ENCODE assay signal across 9 cellular contexts in the genomic region with DNA sequence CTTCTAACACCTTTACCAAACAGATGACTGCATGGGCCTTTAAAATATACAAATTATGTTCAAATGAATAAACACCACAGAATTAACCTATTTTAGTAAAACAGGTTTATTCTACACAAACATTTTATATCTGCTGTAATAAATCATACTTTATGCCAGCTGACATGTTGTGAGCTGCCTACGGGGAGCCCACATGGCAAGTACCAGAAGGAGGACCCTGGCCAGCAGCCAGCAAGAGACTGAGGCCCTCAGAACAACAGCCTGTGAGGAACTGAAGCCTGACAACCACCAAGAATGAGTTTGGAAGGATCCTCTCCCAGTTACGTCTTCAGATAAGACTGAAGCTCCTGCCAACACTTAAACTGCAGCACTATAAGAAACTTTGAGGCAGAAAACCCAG.
A peak's percentile ranks its signal among the peaks of the same experiment; 100 is the strongest.
DNase-seq lines count a peak whose midpoint lies in the region; ATAC-seq and TF ChIP-seq lines count a peak whose summit lies in the region.
"Had no signal": no experiment of that assay in that cellular context is flagged by ENCODE, and none has a peak within 500 bp of the region (broad histone marks: within the 10 kb centered on the region; RNA-seq: fewer than 3 reads in every experiment).

No MANE protein-coding gene starts in this region.

- no peak overlapping the region for H3K9ac ChIP-seq in SK-N-MC (ENCODE audit: insufficient read length)
- H3K9ac ChIP-seq in smooth muscle cell (ENCODE audit: low read depth): no peak overlapping the region

- 27 to 35% methylated on average over 2 of the region's 2 CpGs for WGBS in heart right ventricle, 2 donors
- WGBS in smooth muscle cell (ENCODE audit: low lambda C conversion rate): 16% methylated on average over 2 of the region's 2 CpGs

- TF ChIP-seq CTCF in heart right ventricle (IDR thresholded peaks at IDR 0.05): no peak
- TF ChIP-seq CTCF in smooth muscle cell (IDR thresholded peaks at IDR 0.05; ENCODE audit: borderline replicate concordance, insufficient read depth, poor library complexity, severe bottlenecking): no peak
- TF ChIP-seq CTCF in GM10266 (IDR thresholded peaks at IDR 0.05; ENCODE audit: control insufficient read depth, insufficient read depth, low read depth, missing control alignments): no peak

- H3K4me1 ChIP-seq in heart right ventricle (peaks cover 0 to 25% (median 0%) of the 10 kb centered on the region in 9 donors), smooth muscle cell (ENCODE audit: low read depth) (peaks cover 16% of the 10 kb centered on the region)

- H3K4me2 ChIP-seq in smooth muscle cell: peak overlapping the region; percentile 53

- peak overlapping the region; percentile 31 for H3K4me3 ChIP-seq in SK-N-MC
- no peak overlapping the region for H3K4me3 ChIP-seq in heart right ventricle
- H3K4me3 ChIP-seq in smooth muscle cell: no peak overlapping the region

- H3K79me2 ChIP-seq in smooth muscle cell (ENCODE audit: low read depth): no peaks in the 10 kb centered on the region

- DNase-seq in NCI-H1417 (lab: John Stamatoyannopoulos, UW): peak; percentile 1 to 83 (median 50)
- no peak for DNase-seq in SK-N-MC (ENCODE audit: low read depth, low spot score)
- peak; percentile 8 to 35 for DNase-seq in heart right ventricle
- DNase-seq in smooth muscle cell (lab: John Stamatoyannopoulos, UW; ENCODE audit: unreplicated experiment): no peak
- DNase-seq in GM10266 (ENCODE audit: extremely low spot score): no peak
- no peak for DNase-seq in dedifferentiated amniotic fluid mesenchymal stem cell (ENCODE audit: extremely low spot score)
- DNase-seq: activated CD4-positive, alpha-beta T cell treated with anti-CD3 and anti-CD28 coated beads for 36 hours had no signal

- no peak overlapping the region for H3K27ac ChIP-seq in SK-N-MC
- no peak overlapping the region for H3K27ac ChIP-seq in heart right ventricle
- H3K27ac ChIP-seq in smooth muscle cell (ENCODE audit: low read depth): peak overlapping the region; percentile 51

- peak overlapping the region; percentile 76 for H2AFZ ChIP-seq in smooth muscle cell (ENCODE audit: low read depth)

- ATAC-seq in heart right ventricle: peak in 2 of 8 donors; percentile 39 to 55
- ATAC-seq in esophagus mucosa: no peak
- ATAC-seq in HG03108 (IDR thresholded peaks at IDR 0.05; ENCODE audit: unreplicated experiment): no peak
- ATAC-seq: activated CD4-positive, alpha-beta T cell treated with anti-CD3 and anti-CD28 coated beads for 36 hours had no signal

- no peaks in the 10 kb centered on the region for H3K9me3 ChIP-seq in SK-N-MC (ENCODE audit: low read depth, low read length)
- no peaks in the 10 kb centered on the region for H3K9me3 ChIP-seq in heart right ventricle
- no peaks in the 10 kb centered on the region for H3K9me3 ChIP-seq in smooth muscle cell (replicated peaks; ENCODE audit: low read depth)

- peaks cover 23% of the 10 kb centered on the region for H3F3A ChIP-seq in smooth muscle cell (ENCODE audit: low read depth)

- no peaks in the 10 kb centered on the region for H4K20me1 ChIP-seq in smooth muscle cell (ENCODE audit: low read depth)

- peaks cover 0 to 5% (median 0%) of the 10 kb centered on the region in 7 donors for H3K27me3 ChIP-seq in heart right ventricle
- H3K27me3 ChIP-seq in smooth muscle cell (ENCODE audit: low read depth): no peaks in the 10 kb centered on the region

- intact Hi-C loops in heart right ventricle (cut with DNase I): loop anchor here in 2 of 10 donors (10.0 kb wide), 3 partner anchors 370 to 1380 kb away; no protein-coding TSS in a partner anchor

- no peaks in the 10 kb centered on the region for H3K36me3 ChIP-seq in SK-N-MC (ENCODE audit: insufficient read depth, low read length)
- no peaks in the 10 kb centered on the region for H3K36me3 ChIP-seq in heart right ventricle
- no peaks in the 10 kb centered on the region for H3K36me3 ChIP-seq in smooth muscle cell (ENCODE audit: low read depth)

Comparison
In these comparisons a context has a peak if more than half of its experiments do, and no peak if none do; other contexts are left out.
1. DNase-seq: peak in NCI-H1417 (3 of 3) and heart right ventricle (2 of 2); none in SK-N-MC (single experiment), smooth muscle cell (single experiment), GM10266 (single experiment) and dedifferentiated amniotic fluid mesenchymal stem cell (single experiment).